In genomic region chr7:46139079-46139478, GRCh38 we compare ENCODE assay signal across 9 cellular contexts.
DNase-seq lines count a peak whose midpoint lies in the region; ATAC-seq and TF ChIP-seq lines count a peak whose summit lies in the region.
"Had no signal": no experiment of that assay in that cellular context is flagged by ENCODE, and none has a peak within 500 bp of the region (broad histone marks: within the 10 kb centered on the region; RNA-seq: fewer than 3 reads in every experiment).

No MANE protein-coding gene starts in this region.

- CTCF ChIA-PET in activated CD8-positive, alpha-beta memory T cell treated with anti-CD3 and anti-CD28 coated beads, Interleukin-2, amount 10 ng/mL, durations not matched to agents 7 days and 5 days (lab: Charles Lee): no interaction called here

- H3K27me3 Mint-ChIP-seq in type B pancreatic cell: no peaks in the 10 kb centered on the region
- H3K27me3 Mint-ChIP-seq in activated CD8-positive, alpha-beta memory T cell treated with anti-CD3 and anti-CD28 coated beads, Interleukin-2, amount 10 ng/mL, durations not matched to agents 7 days and 5 days: no peaks in the 10 kb centered on the region
- H3K27me3 Mint-ChIP-seq: stimulated activated naive CD8-positive, alpha-beta T cell treated with anti-CD3 and anti-CD28 coated beads, Interleukin-15, amount 100 ng/mL, for 72 hours had no signal

- H3K4me3 ChIP-seq in choroid plexus epithelial cell (ENCODE audit: low read depth, low read length): no peak overlapping the region

- H3K36me3 Mint-ChIP-seq in type B pancreatic cell: no peaks in the 10 kb centered on the region
- H3K36me3 Mint-ChIP-seq in activated CD8-positive, alpha-beta memory T cell treated with anti-CD3 and anti-CD28 coated beads, Interleukin-2, amount 10 ng/mL, durations not matched to agents 7 days and 5 days: no peaks in the 10 kb centered on the region

- H3K4me1 Mint-ChIP-seq in type B pancreatic cell (ENCODE audit: unreplicated experiment): peaks cover 7% of the 10 kb centered on the region
- H3K4me1 Mint-ChIP-seq in activated CD8-positive, alpha-beta memory T cell treated with anti-CD3 and anti-CD28 coated beads, Interleukin-2, amount 10 ng/mL, durations not matched to agents 7 days and 5 days: no peaks in the 10 kb centered on the region
- H3K4me1 Mint-ChIP-seq: stimulated activated naive CD8-positive, alpha-beta T cell treated with anti-CD3 and anti-CD28 coated beads, Interleukin-15, amount 100 ng/mL, for 72 hours had no signal

- DNase-seq in choroid plexus epithelial cell (ENCODE audit: low read depth): peak; percentile 93
- no peak for DNase-seq in type B pancreatic cell (ENCODE audit: extremely low spot score, unreplicated experiment)
- DNase-seq in activated CD8-positive, alpha-beta memory T cell treated with anti-CD3 and anti-CD28 coated beads, Interleukin-2, amount 10 ng/mL, durations not matched to agents 7 days and 5 days: no peak
- DNase-seq in stimulated activated CD4-positive, alpha-beta T cell treated with anti-CD3 and anti-CD28 coated beads, Interleukin-4, amount 100 ng/mL, for 24 hours: no peak
- no peak for DNase-seq in NOMO-1 treated with dmso at 0.1 percent for 144 hours (lab: John Stamatoyannopoulos, UW; ENCODE audit: unreplicated experiment)
- DNase-seq: small intestine; stimulated activated naive CD8-positive, alpha-beta T cell treated with anti-CD3 and anti-CD28 coated beads, Interleukin-15, amount 100 ng/mL, for 72 hours had no signal

- TF ChIP-seq CTCF in choroid plexus epithelial cell (conservative IDR thresholded peaks at IDR 0.05; ENCODE audit: low read depth, low read length) (no peak), type B pancreatic cell (conservative IDR thresholded peaks at IDR 0.05) (no peak)

- peaks cover 11% of the 10 kb centered on the region for H3K9me3 Mint-ChIP-seq in type B pancreatic cell
- H3K9me3 Mint-ChIP-seq in activated CD8-positive, alpha-beta memory T cell treated with anti-CD3 and anti-CD28 coated beads, Interleukin-2, amount 10 ng/mL, durations not matched to agents 7 days and 5 days (ENCODE audit: low read depth): no peaks in the 10 kb centered on the region
- H3K9me3 Mint-ChIP-seq: stimulated activated naive CD8-positive, alpha-beta T cell treated with anti-CD3 and anti-CD28 coated beads, Interleukin-15, amount 100 ng/mL, for 72 hours had no signal

- ATAC-seq in GM18858 (IDR thresholded peaks at IDR 0.05; ENCODE audit: unreplicated experiment): peak; percentile 91
- ATAC-seq in HG03520 (IDR thresholded peaks at IDR 0.05; ENCODE audit: unreplicated experiment): peak; percentile 74
- no peak for ATAC-seq in activated CD8-positive, alpha-beta memory T cell treated with anti-CD3 and anti-CD28 coated beads, Interleukin-2, amount 10 ng/mL, durations not matched to agents 7 days and 5 days
- ATAC-seq: stimulated activated naive CD8-positive, alpha-beta T cell treated with anti-CD3 and anti-CD28 coated beads, Interleukin-15, amount 100 ng/mL, for 72 hours had no signal

- H3K27ac Mint-ChIP-seq in type B pancreatic cell: peak overlapping the region; percentile 76
- H3K27ac Mint-ChIP-seq in activated CD8-positive, alpha-beta memory T cell treated with anti-CD3 and anti-CD28 coated beads, Interleukin-2, amount 10 ng/mL, durations not matched to agents 7 days and 5 days: no peak overlapping the region
- H3K27ac Mint-ChIP-seq: stimulated activated naive CD8-positive, alpha-beta T cell treated with anti-CD3 and anti-CD28 coated beads, Interleukin-15, amount 100 ng/mL, for 72 hours had no signal

- H3K4me3 Mint-ChIP-seq in type B pancreatic cell: peak overlapping the region; percentile 64
- no peak overlapping the region for H3K4me3 Mint-ChIP-seq in activated CD8-positive, alpha-beta memory T cell treated with anti-CD3 and anti-CD28 coated beads, Interleukin-2, amount 10 ng/mL, durations not matched to agents 7 days and 5 days
- H3K4me3 Mint-ChIP-seq: stimulated activated naive CD8-positive, alpha-beta T cell treated with anti-CD3 and anti-CD28 coated beads, Interleukin-15, amount 100 ng/mL, for 72 hours had no signal
